Comparison of ENCODE assay signal across 39 cellular contexts in genomic region chr12:111164833-111165232, GRCh38.
"Had no signal": no experiment of that assay in that cellular context is flagged by ENCODE, and none has a peak within 500 bp of the region (broad histone marks: within the 10 kb centered on the region; RNA-seq: fewer than 3 reads in every experiment).

No MANE protein-coding gene starts in this region.

- H3K27me3 ChIP-seq: adrenal gland, ascending aorta, body of pancreas, brain microvascular endothelial cell, cardiac muscle cell had no signal

- ATAC-seq: activated naive CD4-positive, alpha-beta T cell treated with anti-CD3 and anti-CD28 coated beads, Interleukin-2, amount 50 U/mL, for 72 hours; activated naive CD8-positive, alpha-beta T cell treated with anti-CD3 and anti-CD28 coated beads, Interleukin-2, amount 50 U/mL, for 24 hours; activated T-cell treated with anti-CD3 and anti-CD28 coated beads, Interleukin-2, amount 50 U/mL, for 4 hours; activated T-cell treated with anti-CD3 and anti-CD28 coated beads, Interleukin-2, amount 50 U/mL, for 72 hours; activated T-helper 17 cell treated with anti-CD3 and anti-CD28 coated beads, Interleukin-2, amount 50 U/mL, for 72 hours; body of pancreas had no signal

- DNase-seq: activated effector memory CD4-positive, alpha-beta T cell treated with anti-CD3 and anti-CD28 coated beads, Interleukin-2, amount 50 U/mL, for 16 hours; activated effector memory CD4-positive, alpha-beta T cell treated with Interleukin-2 at 50 U/mL for 16 hours; activated gamma-delta T cell; activated gamma-delta T cell treated with Interleukin-2 at 50 U/mL for 16 hours; activated naive CD4-positive, alpha-beta T cell; activated naive CD4-positive, alpha-beta T cell treated with anti-CD3 and anti-CD28 coated beads for 36 hours; activated naive CD4-positive, alpha-beta T cell treated with anti-CD3 and anti-CD28 coated beads, Interleukin-2, amount 10 ng/mL, durations not matched to agents 7 days and 5 days; activated naive CD4-positive, alpha-beta T cell treated with anti-CD3 and anti-CD28 coated beads, Interleukin-2, amount 50 U/mL, for 16 hours; activated naive CD4-positive, alpha-beta T cell treated with Interleukin-2 at 50 U/mL for 16 hours; activated naive CD8-positive, alpha-beta T cell treated with anti-CD3 and anti-CD28 coated beads for 36 hours; activated naive CD8-positive, alpha-beta T cell treated with anti-CD3 and anti-CD28 coated beads, Interleukin-2, amount 10 ng/mL, durations not matched to agents 7 days and 5 days; activated naive CD8-positive, alpha-beta T cell treated with anti-CD3 and anti-CD28 coated beads, Interleukin-2, amount 50 U/mL, for 24 hours; activated T-cell treated with anti-CD3 and anti-CD28 coated beads, Interleukin-2, amount 50 U/mL, for 1 hour; activated T-cell treated with anti-CD3 and anti-CD28 coated beads, Interleukin-2, amount 50 U/mL, for 24 hours; activated T-cell treated with anti-CD3 and anti-CD28 coated beads, Interleukin-2, amount 50 U/mL, for 4 hours; activated T-cell treated with anti-CD3 and anti-CD28 coated beads, Interleukin-2, amount 50 U/mL, for 48 hours; activated T-cell treated with anti-CD3 and anti-CD28 coated beads, Interleukin-2, amount 50 U/mL, for 72 hours; adrenal gland; amniotic stem cell; amygdala; anterior cingulate cortex; aorta; body of pancreas; brain microvascular endothelial cell; caudate nucleus; central memory CD4-positive, alpha-beta T cell; cerebellar nuclear complex had no signal

- H3K4me3 ChIP-seq: adrenal gland, ascending aorta, body of pancreas, breast epithelium, cardiac muscle cell had no signal

- H3K9me3 Mint-ChIP-seq: activated naive CD4-positive, alpha-beta T cell treated with anti-CD3 and anti-CD28 coated beads for 36 hours; activated naive CD4-positive, alpha-beta T cell treated with anti-CD3 and anti-CD28 coated beads, Interleukin-2, amount 10 ng/mL, durations not matched to agents 7 days and 5 days; activated naive CD4-positive, alpha-beta T cell treated with anti-CD3 and anti-CD28 coated beads, Interleukin-2, amount 50 U/mL, for 24 hours; activated naive CD4-positive, alpha-beta T cell treated with anti-CD3 and anti-CD28 coated beads, Interleukin-2, amount 50 U/mL, for 72 hours; activated naive CD8-positive, alpha-beta T cell treated with anti-CD3 and anti-CD28 coated beads for 36 hours; activated naive CD8-positive, alpha-beta T cell treated with anti-CD3 and anti-CD28 coated beads, Interleukin-2, amount 10 ng/mL, durations not matched to agents 7 days and 5 days; activated naive CD8-positive, alpha-beta T cell treated with anti-CD3 and anti-CD28 coated beads, Interleukin-2, amount 50 U/mL, for 24 hours; activated T-cell treated with anti-CD3 and anti-CD28 coated beads, Interleukin-2, amount 50 U/mL, for 24 hours; activated T-cell treated with anti-CD3 and anti-CD28 coated beads, Interleukin-2, amount 50 U/mL, for 4 hours; activated T-cell treated with anti-CD3 and anti-CD28 coated beads, Interleukin-2, amount 50 U/mL, for 72 hours; activated T-helper 1 cell treated with anti-CD3 and anti-CD28 coated beads, Interleukin-12 subunit alpha, Interleukin-12 subunit beta, Interleukin-2, Interleukin-4 antibody, amounts not matched to agents 30 ng/mL and 10 ng/mL and 1 ng/mL, durations not matched to agents 14 hours and 24 hours and 36 hours; activated T-helper 17 cell treated with anti-CD3 and anti-CD28 coated beads, Interleukin-2, amount 50 U/mL, for 72 hours; activated T-helper 2 cell treated with anti-CD3 and anti-CD28 coated beads, Interferon-gamma antibody, Interleukin-2, Interleukin-4, amounts not matched to agents 10 μg/mL and 5 μg/mL and 100 μg/mL, durations not matched to agents 14 hours and 24 hours and 36 hours; central memory CD8-positive, alpha-beta T cell had no signal

- H3K27ac Mint-ChIP-seq: activated naive CD4-positive, alpha-beta T cell treated with anti-CD3 and anti-CD28 coated beads for 36 hours; activated naive CD4-positive, alpha-beta T cell treated with anti-CD3 and anti-CD28 coated beads, Interleukin-2, amount 10 ng/mL, durations not matched to agents 7 days and 5 days; activated naive CD4-positive, alpha-beta T cell treated with anti-CD3 and anti-CD28 coated beads, Interleukin-2, amount 50 U/mL, for 24 hours; activated naive CD4-positive, alpha-beta T cell treated with anti-CD3 and anti-CD28 coated beads, Interleukin-2, amount 50 U/mL, for 72 hours; activated naive CD8-positive, alpha-beta T cell; activated naive CD8-positive, alpha-beta T cell treated with anti-CD3 and anti-CD28 coated beads for 36 hours; activated naive CD8-positive, alpha-beta T cell treated with anti-CD3 and anti-CD28 coated beads, Interleukin-2, amount 10 ng/mL, durations not matched to agents 7 days and 5 days; activated naive CD8-positive, alpha-beta T cell treated with anti-CD3 and anti-CD28 coated beads, Interleukin-2, amount 50 U/mL, for 24 hours; activated T-cell treated with anti-CD3 and anti-CD28 coated beads, Interleukin-2, amount 50 U/mL, for 24 hours; activated T-cell treated with anti-CD3 and anti-CD28 coated beads, Interleukin-2, amount 50 U/mL, for 72 hours; activated T-helper 1 cell treated with anti-CD3 and anti-CD28 coated beads, Interleukin-12 subunit alpha, Interleukin-12 subunit beta, Interleukin-2, Interleukin-4 antibody, amounts not matched to agents 30 ng/mL and 10 ng/mL and 1 ng/mL, durations not matched to agents 14 hours and 24 hours and 36 hours; activated T-helper 17 cell treated with anti-CD3 and anti-CD28 coated beads, Interleukin-2, amount 50 U/mL, for 72 hours; activated T-helper 2 cell treated with anti-CD3 and anti-CD28 coated beads, Interferon-gamma antibody, Interleukin-2, Interleukin-4, amounts not matched to agents 10 μg/mL and 5 μg/mL and 100 μg/mL, durations not matched to agents 14 hours and 24 hours and 36 hours had no signal

- H3K27me3 Mint-ChIP-seq: activated naive CD8-positive, alpha-beta T cell had no signal

- H3K27ac ChIP-seq: adrenal gland, ascending aorta, body of pancreas, brain microvascular endothelial cell, breast epithelium, cardiac muscle cell had no signal

- H3K4me1 Mint-ChIP-seq: activated naive CD8-positive, alpha-beta T cell treated with anti-CD3 and anti-CD28 coated beads for 36 hours; activated naive CD8-positive, alpha-beta T cell treated with anti-CD3 and anti-CD28 coated beads, Interleukin-2, amount 50 U/mL, for 24 hours; activated T-helper 17 cell treated with anti-CD3 and anti-CD28 coated beads, Interleukin-2, amount 50 U/mL, for 72 hours; central memory CD8-positive, alpha-beta T cell had no signal

- FAIRE-seq: astrocyte had no signal

- H3K9me3 ChIP-seq: adrenal gland, ascending aorta, body of pancreas, breast epithelium had no signal

- H3K4me1 ChIP-seq: adrenal gland, ascending aorta, body of pancreas, breast epithelium had no signal

- H3K36me3 Mint-ChIP-seq: activated naive CD4-positive, alpha-beta T cell treated with anti-CD3 and anti-CD28 coated beads, Interleukin-2, amount 10 ng/mL, durations not matched to agents 7 days and 5 days; activated naive CD4-positive, alpha-beta T cell treated with anti-CD3 and anti-CD28 coated beads, Interleukin-2, amount 50 U/mL, for 24 hours; activated naive CD4-positive, alpha-beta T cell treated with anti-CD3 and anti-CD28 coated beads, Interleukin-2, amount 50 U/mL, for 72 hours; activated naive CD8-positive, alpha-beta T cell; activated naive CD8-positive, alpha-beta T cell treated with anti-CD3 and anti-CD28 coated beads for 36 hours; activated naive CD8-positive, alpha-beta T cell treated with anti-CD3 and anti-CD28 coated beads, Interleukin-2, amount 10 ng/mL, durations not matched to agents 7 days and 5 days; brain had no signal

- H3K36me3 ChIP-seq: adrenal gland, ascending aorta, brain microvascular endothelial cell, breast epithelium, cardiac muscle cell had no signal

- H3K4me3 Mint-ChIP-seq: activated naive CD4-positive, alpha-beta T cell treated with anti-CD3 and anti-CD28 coated beads for 36 hours; activated naive CD4-positive, alpha-beta T cell treated with anti-CD3 and anti-CD28 coated beads, Interleukin-2, amount 10 ng/mL, durations not matched to agents 7 days and 5 days; activated naive CD4-positive, alpha-beta T cell treated with anti-CD3 and anti-CD28 coated beads, Interleukin-2, amount 50 U/mL, for 24 hours; activated naive CD8-positive, alpha-beta T cell; activated naive CD8-positive, alpha-beta T cell treated with anti-CD3 and anti-CD28 coated beads for 36 hours; activated naive CD8-positive, alpha-beta T cell treated with anti-CD3 and anti-CD28 coated beads, Interleukin-2, amount 10 ng/mL, durations not matched to agents 7 days and 5 days; activated naive CD8-positive, alpha-beta T cell treated with anti-CD3 and anti-CD28 coated beads, Interleukin-2, amount 50 U/mL, for 24 hours; activated T-cell treated with anti-CD3 and anti-CD28 coated beads, Interleukin-2, amount 50 U/mL, for 24 hours; activated T-cell treated with anti-CD3 and anti-CD28 coated beads, Interleukin-2, amount 50 U/mL, for 4 hours; activated T-cell treated with anti-CD3 and anti-CD28 coated beads, Interleukin-2, amount 50 U/mL, for 72 hours; activated T-helper 1 cell treated with anti-CD3 and anti-CD28 coated beads, Interleukin-12 subunit alpha, Interleukin-12 subunit beta, Interleukin-2, Interleukin-4 antibody, amounts not matched to agents 30 ng/mL and 10 ng/mL and 1 ng/mL, durations not matched to agents 14 hours and 24 hours and 36 hours; activated T-helper 17 cell treated with anti-CD3 and anti-CD28 coated beads, Interleukin-2, amount 50 U/mL, for 72 hours; brain; central memory CD8-positive, alpha-beta T cell had no signal
